In genomic region chr11:67632175-67632981, GRCh38 we compare ENCODE assay signal across 7 cellular contexts. TPM values are rescaled to one million over a fixed set of nuclear protein-coding genes. Genes with fewer than 3 reads are reported as not detected.
DNase-seq lines count a peak whose midpoint lies in the region; ATAC-seq, FAIRE-seq and TF ChIP-seq lines count a peak whose summit lies in the region.
"Had no signal": no experiment of that assay in that cellular context is flagged by ENCODE, and none has a peak within 500 bp of the region (broad histone marks: within the 10 kb centered on the region; RNA-seq: fewer than 3 reads in every experiment).

No MANE protein-coding gene starts in this region.

- intact Hi-C loops in activated CD4-positive, alpha-beta T cell treated with anti-CD3 and anti-CD28 coated beads for 36 hours (cut with DNase I, micrococcal nuclease) = loop anchor here in 1 of 2 experiments (10.0 kb wide), 1 partner anchor 82 kb away; no protein-coding TSS in a partner anchor
- intact Hi-C loops in heart left ventricle (cut with DNase I) = loop anchor here in 2 of 10 donors (10.0 kb wide), 2 partner anchors 162 to 172 kb away; no protein-coding TSS in a partner anchor

- no peaks in the 10 kb centered on the region for H3K36me3 Mint-ChIP-seq in activated CD4-positive, alpha-beta T cell treated with anti-CD3 and anti-CD28 coated beads for 36 hours (ENCODE audit: low read depth)

- peaks cover 7% of the 10 kb centered on the region for H3K4me1 Mint-ChIP-seq in activated CD4-positive, alpha-beta T cell treated with anti-CD3 and anti-CD28 coated beads for 36 hours

- H3K4me3 ChIP-seq in heart left ventricle (no peak overlapping the region), small intestine (ENCODE audit: low read depth in 1 of 2, low read length in 2 of 2) (no peak overlapping the region)

- H3K4me3 Mint-ChIP-seq in activated CD4-positive, alpha-beta T cell treated with anti-CD3 and anti-CD28 coated beads for 36 hours = peak overlapping the region; percentile 38

- peak overlapping the region in 5 of 12 donors; percentile 4 to 60 (median 43) for H3K27ac ChIP-seq in heart left ventricle
- peak overlapping the region; percentile 90 to 95 for H3K27ac ChIP-seq in small intestine (ENCODE audit: low read depth in 1 of 2, low read length in 1 of 2)

- no peaks in the 10 kb centered on the region for H3K36me3 ChIP-seq in heart left ventricle
- no peaks in the 10 kb centered on the region for H3K36me3 ChIP-seq in small intestine (ENCODE audit: control insufficient read depth in 2 of 2, insufficient read depth in 2 of 2, low read length in 2 of 2)

- WGBS in heart left ventricle, 4 donors = 64 to 77% (median 76%) methylated on average over 12 of the region's 12 CpGs
- WGBS in small intestine, 3 donors = 27 to 61% (median 34%) methylated on average over 12 of the region's 12 CpGs

- no peak for TF ChIP-seq CTCF in heart left ventricle (IDR thresholded peaks at IDR 0.05)

- H3K27ac Mint-ChIP-seq in activated CD4-positive, alpha-beta T cell treated with anti-CD3 and anti-CD28 coated beads for 36 hours = no peak overlapping the region

- H3K9me3 Mint-ChIP-seq in activated CD4-positive, alpha-beta T cell treated with anti-CD3 and anti-CD28 coated beads for 36 hours (ENCODE audit: low read depth) = no peaks in the 10 kb centered on the region

- peaks cover 0 to 32% (median 14%) of the 10 kb centered on the region in 12 donors for H3K4me1 ChIP-seq in heart left ventricle
- H3K4me1 ChIP-seq in small intestine (ENCODE audit: control insufficient read depth in 2 of 2, insufficient read depth in 1 of 2, low read depth in 1 of 2, low read length in 1 of 2) = peaks cover 0 to 11% of the 10 kb centered on the region in 2 donors

- H3K27me3 ChIP-seq in heart left ventricle (no peaks in the 10 kb centered on the region), small intestine (ENCODE audit: control insufficient read depth in 2 of 2, insufficient read depth in 2 of 2, low read length in 2 of 2) (no peaks in the 10 kb centered on the region)

- TF ChIP-seq POLR2A in heart left ventricle (IDR thresholded peaks at IDR 0.05) = no peak

- CTCF ChIA-PET in activated CD4-positive, alpha-beta T cell treated with anti-CD3 and anti-CD28 coated beads for 36 hours (lab: Charles Lee) = interaction anchor here (0.6 to 4.0 kb wide), 3 partner anchors 16 to 162 kb away, joined by 3 to 42 read pairs (median 5); no protein-coding TSS in a partner anchor

- FAIRE-seq in small intestine (lab: Jason Lieb, UNC) = no peak
- FAIRE-seq: GM12892 had no signal

- POLR2A ChIA-PET in activated CD4-positive, alpha-beta T cell treated with anti-CD3 and anti-CD28 coated beads for 36 hours (lab: Charles Lee) = interaction anchor here (0.9 kb wide), 1 partner anchor 19 kb away, joined by 4 read pairs; the partner anchor contains the start of gene ACY3

- DNase-seq in activated CD4-positive, alpha-beta T cell treated with anti-CD3 and anti-CD28 coated beads for 36 hours = no peak
- no peak for DNase-seq in activated CD4-positive, alpha-beta T cell treated with anti-CD3 and anti-CD28 coated beads, Interleukin-2, amount 50 U/mL, for 48 hours
- DNase-seq in heart left ventricle (peak in 4 of 5 donors; percentile 55 to 88 (median 67)), small intestine (peak; percentile 95), NAMALWA (ENCODE audit: low spot score) (no peak)

- H3K9me3 ChIP-seq in heart left ventricle (no peaks in the 10 kb centered on the region), small intestine (ENCODE audit: control insufficient read depth, low read depth) (no peaks in the 10 kb centered on the region)

- no peaks in the 10 kb centered on the region for H3K27me3 Mint-ChIP-seq in activated CD4-positive, alpha-beta T cell treated with anti-CD3 and anti-CD28 coated beads for 36 hours

- no peak for ATAC-seq in activated CD4-positive, alpha-beta T cell treated with anti-CD3 and anti-CD28 coated beads for 36 hours
- ATAC-seq in heart left ventricle (peak in 1 of 4 donors; percentile 14), GM18868 (IDR thresholded peaks at IDR 0.05; ENCODE audit: unreplicated experiment) (no peak)

RNA-seq across cellular contexts. Expression of gene NUDT8, which starts 2.6 kb away (rescaled TPM):
- 10 to 100 TPM; 17.0 to 23.4 TPM for total RNA-seq in activated CD4-positive, alpha-beta T cell treated with anti-CD3 and anti-CD28 coated beads for 36 hours
- total RNA-seq in heart left ventricle = 10 to 100 TPM; 35.6 to 85.1 (median 49.3) TPM
- polyA plus RNA-seq in heart left ventricle (100 to 1,000 TPM in 1 of 2 donors, 10 to 100 TPM in 1; 29.1 to 110 TPM), small intestine (10 to 100 TPM; 38.9 to 67.1 (median 52.4) TPM)

RNA-seq across cellular contexts. Expression of gene TBX10, which starts 7.2 kb away (rescaled TPM):
- not detected for total RNA-seq in activated CD4-positive, alpha-beta T cell treated with anti-CD3 and anti-CD28 coated beads for 36 hours
- under 1 TPM in 1 of 9 donors, not detected in 8; 0.30 TPM for total RNA-seq in heart left ventricle
- polyA plus RNA-seq in heart left ventricle = under 1 TPM in 1 of 2 donors, not detected in 1; 0.11 TPM
- 10 to 100 TPM; 14.4 to 69.4 (median 41.4) TPM for polyA plus RNA-seq in small intestine

RNA-seq across cellular contexts. Expression of gene ACY3, which starts 18.2 kb away (rescaled TPM):
- total RNA-seq in activated CD4-positive, alpha-beta T cell treated with anti-CD3 and anti-CD28 coated beads for 36 hours = under 1 TPM; 0.46 TPM
- total RNA-seq in heart left ventricle = not detected
- not detected for polyA plus RNA-seq in heart left ventricle
- polyA plus RNA-seq in small intestine = 100 to 1,000 TPM in 2 of 3 donors, 10 to 100 TPM in 1; 36.6 to 271 (median 161) TPM

RNA-seq across cellular contexts. Expression of gene NDUFV1, which starts 25.6 kb away (rescaled TPM):
- 100 to 1,000 TPM; 253 to 287 TPM for total RNA-seq in activated CD4-positive, alpha-beta T cell treated with anti-CD3 and anti-CD28 coated beads for 36 hours
- total RNA-seq in heart left ventricle = 100 to 1,000 TPM; 340 to 897 (median 583) TPM
- polyA plus RNA-seq in heart left ventricle (100 to 1,000 TPM; 342 to 401 TPM), small intestine (100 to 1,000 TPM; 234 to 361 (median 264) TPM)

RNA-seq across cellular contexts. Expression of gene ALDH3B2, which starts 42.0 kb away (rescaled TPM):
- not detected for total RNA-seq in activated CD4-positive, alpha-beta T cell treated with anti-CD3 and anti-CD28 coated beads for 36 hours
- total RNA-seq in heart left ventricle = not detected
- not detected for polyA plus RNA-seq in heart left ventricle
- under 1 TPM in 1 of 3 donors, not detected in 2; 0.12 TPM for polyA plus RNA-seq in small intestine

Comparison
In these comparisons a context has a peak if more than half of its experiments do, and no peak if none do; other contexts are left out.
1. DNase-seq: peak in heart left ventricle (4 of 5) and small intestine (single experiment); none in activated CD4-positive, alpha-beta T cell treated with anti-CD3 and anti-CD28 coated beads for 36 hours (single experiment), activated CD4-positive, alpha-beta T cell treated with anti-CD3 and anti-CD28 coated beads, Interleukin-2, amount 50 U/mL, for 48 hours (0 of 2) and NAMALWA (single experiment).